Comparison of ENCODE assay signal across 16 cellular contexts in genomic region chr3:153273767-153274443, GRCh38.
DNase-seq lines count a peak whose midpoint lies in the region; ATAC-seq, FAIRE-seq and TF ChIP-seq lines count a peak whose summit lies in the region.
"Had no signal": no experiment of that assay in that cellular context is flagged by ENCODE, and none has a peak within 500 bp of the region (broad histone marks: within the 10 kb centered on the region; RNA-seq: fewer than 3 reads in every experiment).

No MANE protein-coding gene starts in this region.

- TF ChIP-seq POLR2A in H54 (IDR thresholded peaks at IDR 0.05; ENCODE audit: low read depth, low read length), result no peak

- peak; percentile 83 for FAIRE-seq in H54 (lab: Jason Lieb, UNC)
- FAIRE-seq: H1 had no signal

- DNase-seq in H54 (ENCODE audit: insufficient read length, low spot score) (no peak), adipocyte (ENCODE audit: low read depth) (peak; percentile 51), fibroblast of mammary gland (ENCODE audit: low read depth) (peak; percentile 74), putamen (ENCODE audit: low spot score) (peak; percentile 35), COLO668 (lab: John Stamatoyannopoulos, UW; ENCODE audit: unreplicated experiment) (no peak), osteocyte (ENCODE audit: extremely low spot score, unreplicated experiment) (no peak)
- DNase-seq: dorsolateral prefrontal cortex; NCI-H526 treated with DMSO at 0.1 percent for 48 hours; sigmoid colon; stimulated activated CD4-positive, alpha-beta T cell treated with anti-CD3 and anti-CD28 coated beads, Interleukin-4, amount 100 ng/mL, for 24 hours; SW 1271 had no signal

- no peaks in the 10 kb centered on the region for H3K27me3 ChIP-seq in adipocyte (replicated peaks; ENCODE audit: control insufficient read depth, insufficient read depth, low read length)
- H3K27me3 ChIP-seq: dorsolateral prefrontal cortex, sigmoid colon had no signal

- H3K27ac Mint-ChIP-seq in osteocyte (ENCODE audit: unreplicated experiment), result no peak overlapping the region
- H3K27ac Mint-ChIP-seq: activated T-helper 17 cell treated with anti-CD3 and anti-CD28 coated beads, Interleukin-2, amount 50 U/mL, for 72 hours had no signal

- H3K36me3 Mint-ChIP-seq in osteocyte (ENCODE audit: unreplicated experiment), result no peaks in the 10 kb centered on the region

- H3K4me3 ChIP-seq in adipocyte (ENCODE audit: low read length), result no peak overlapping the region
- H3K4me3 ChIP-seq in fibroblast of mammary gland (ENCODE audit: control insufficient read depth, low read depth, low read length), result no peak overlapping the region
- H3K4me3 ChIP-seq: dorsolateral prefrontal cortex, sigmoid colon, thoracic aorta had no signal

- H3K4me1 ChIP-seq in adipocyte (ENCODE audit: control insufficient read depth, insufficient read depth, low read length), result peaks cover 7% of the 10 kb centered on the region
- H3K4me1 ChIP-seq: sigmoid colon had no signal

- ATAC-seq in GM19467 (IDR thresholded peaks at IDR 0.05; ENCODE audit: unreplicated experiment), result no peak
- ATAC-seq in HG03025 (IDR thresholded peaks at IDR 0.05; ENCODE audit: low FRiP score, unreplicated experiment), result no peak
- ATAC-seq: activated T-helper 17 cell treated with anti-CD3 and anti-CD28 coated beads, Interleukin-2, amount 50 U/mL, for 72 hours had no signal

- no peaks in the 10 kb centered on the region for H3K9me3 Mint-ChIP-seq in osteocyte (ENCODE audit: unreplicated experiment)
- H3K9me3 Mint-ChIP-seq: activated T-helper 17 cell treated with anti-CD3 and anti-CD28 coated beads, Interleukin-2, amount 50 U/mL, for 72 hours had no signal

- H3K4me3 Mint-ChIP-seq in osteocyte (ENCODE audit: unreplicated experiment), result no peak overlapping the region
- H3K4me3 Mint-ChIP-seq: activated T-helper 17 cell treated with anti-CD3 and anti-CD28 coated beads, Interleukin-2, amount 50 U/mL, for 72 hours had no signal

- H3K4me1 Mint-ChIP-seq in osteocyte (ENCODE audit: unreplicated experiment), result peaks cover 8% of the 10 kb centered on the region

- H3K9me3 ChIP-seq in adipocyte (ENCODE audit: control insufficient read depth, low read length), result no peaks in the 10 kb centered on the region
- H3K9me3 ChIP-seq: sigmoid colon, thoracic aorta had no signal

- H3K36me3 ChIP-seq in adipocyte (ENCODE audit: control insufficient read depth, insufficient read depth, low read length, severe bottlenecking), result no peaks in the 10 kb centered on the region
- H3K36me3 ChIP-seq: sigmoid colon, thoracic aorta had no signal

- no peak overlapping the region for H3K9ac ChIP-seq in adipocyte (ENCODE audit: low read length)

- H3K27me3 Mint-ChIP-seq in osteocyte (ENCODE audit: unreplicated experiment), result no peaks in the 10 kb centered on the region
- H3K27me3 Mint-ChIP-seq: activated T-helper 17 cell treated with anti-CD3 and anti-CD28 coated beads, Interleukin-2, amount 50 U/mL, for 72 hours had no signal

- TF ChIP-seq CTCF in fibroblast of mammary gland (conservative IDR thresholded peaks at IDR 0.05; ENCODE audit: control insufficient read depth, insufficient read depth, low read depth, low read length), result no peak
- no peak for TF ChIP-seq CTCF in osteocyte (IDR thresholded peaks at IDR 0.05)

Comparison
In these comparisons a context has a peak if more than half of its experiments do, and no peak if none do; other contexts are left out.
1. DNase-seq: peak in adipocyte (single experiment), fibroblast of mammary gland (single experiment) and putamen (single experiment); none in H54 (single experiment), COLO668 (single experiment) and osteocyte (single experiment).